Comparison of ENCODE assay signal across 22 cellular contexts in the genomic region with DNA sequence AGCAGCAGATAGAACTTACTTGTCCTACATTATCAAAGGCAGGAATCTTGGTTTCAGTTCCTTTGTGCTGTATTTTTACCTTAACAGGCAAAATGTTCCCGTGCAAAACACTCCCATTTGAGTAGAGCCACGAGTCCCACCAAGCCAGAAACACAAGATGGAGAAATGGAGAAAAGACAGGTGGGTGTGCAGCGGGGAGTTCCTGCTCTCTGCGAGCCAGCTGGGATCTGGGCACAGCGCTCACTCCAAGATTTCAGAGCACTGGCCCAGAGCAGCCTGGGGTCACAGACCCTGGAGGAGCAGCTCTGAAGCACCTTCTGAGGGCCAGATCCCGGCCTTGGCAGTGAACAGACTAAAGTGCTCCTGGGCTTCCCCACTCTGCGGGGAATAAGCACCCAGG. TPM values are rescaled to one million over a fixed set of nuclear protein-coding genes. Genes with fewer than 3 reads are reported as not detected.
DNase-seq lines count a peak whose midpoint lies in the region; ATAC-seq lines count a peak whose summit lies in the region.
"Had no signal": no experiment of that assay in that cellular context is flagged by ENCODE, and none has a peak within 500 bp of the region (broad histone marks: within the 10 kb centered on the region; RNA-seq: fewer than 3 reads in every experiment).

No MANE protein-coding gene starts in this region.

- CTCF ChIA-PET in CD8-positive, alpha-beta memory T cell (lab: Charles Lee), result no interaction called here

- peaks cover 17% of the 10 kb centered on the region for H3K4me1 ChIP-seq in CD4-positive, CD25-positive, alpha-beta regulatory T cell (ENCODE audit: control insufficient read depth, insufficient read depth, low read length, poor library complexity, severe bottlenecking)
- H3K4me1 ChIP-seq in CD8-positive, alpha-beta memory T cell (ENCODE audit: insufficient read depth, low read length), result peaks cover 12% of the 10 kb centered on the region
- H3K4me1 ChIP-seq: parathyroid adenoma had no signal

- peaks cover 0 to 21% (median 3%) of the 10 kb centered on the region in 4 donors for H3K4me1 Mint-ChIP-seq in CD4-positive, CD25-positive, alpha-beta regulatory T cell
- peaks cover 16 to 22% (median 17%) of the 10 kb centered on the region in 3 donors for H3K4me1 Mint-ChIP-seq in CD8-positive, alpha-beta memory T cell
- H3K4me1 Mint-ChIP-seq in activated naive CD8-positive, alpha-beta T cell treated with anti-CD3 and anti-CD28 coated beads, Interleukin-2, amount 10 ng/mL, durations not matched to agents 7 days and 5 days, result peaks cover 5% of the 10 kb centered on the region
- peaks cover 10 to 26% (median 14%) of the 10 kb centered on the region in 4 donors for H3K4me1 Mint-ChIP-seq in naive thymus-derived CD8-positive, alpha-beta T cell

- no peaks in the 10 kb centered on the region for H3K9me3 ChIP-seq in CD4-positive, CD25-positive, alpha-beta regulatory T cell (ENCODE audit: control insufficient read depth in 2 of 2, low read length in 2 of 2)
- no peaks in the 10 kb centered on the region for H3K9me3 ChIP-seq in CD8-positive, alpha-beta memory T cell (ENCODE audit: low read length)
- H3K9me3 ChIP-seq: esophagus squamous epithelium, stomach had no signal

- H3K36me3 Mint-ChIP-seq in CD4-positive, CD25-positive, alpha-beta regulatory T cell, result peaks cover 22% of the 10 kb centered on the region
- H3K36me3 Mint-ChIP-seq in CD8-positive, alpha-beta memory T cell, result peaks cover 0 to 67% (median 9%) of the 10 kb centered on the region in 3 donors
- peaks cover 10% of the 10 kb centered on the region for H3K36me3 Mint-ChIP-seq in activated naive CD8-positive, alpha-beta T cell treated with anti-CD3 and anti-CD28 coated beads, Interleukin-2, amount 10 ng/mL, durations not matched to agents 7 days and 5 days
- H3K36me3 Mint-ChIP-seq in naive thymus-derived CD8-positive, alpha-beta T cell, result peaks cover 0 to 52% (median 2%) of the 10 kb centered on the region in 3 donors

- peak overlapping the region; percentile 44 to 75 (median 64) for H3K4me3 Mint-ChIP-seq in CD4-positive, CD25-positive, alpha-beta regulatory T cell
- H3K4me3 Mint-ChIP-seq in CD8-positive, alpha-beta memory T cell, result peak overlapping the region; percentile 34 to 85 (median 44)
- peak overlapping the region; percentile 16 for H3K4me3 Mint-ChIP-seq in activated naive CD8-positive, alpha-beta T cell treated with anti-CD3 and anti-CD28 coated beads, Interleukin-2, amount 10 ng/mL, durations not matched to agents 7 days and 5 days
- H3K4me3 Mint-ChIP-seq in naive thymus-derived CD8-positive, alpha-beta T cell, result peak overlapping the region; percentile 7 to 77 (median 46)

- ATAC-seq in CD4-positive, CD25-positive, alpha-beta regulatory T cell (ENCODE audit: low read depth in 2 of 2), result no peak
- no peak for ATAC-seq in activated naive CD8-positive, alpha-beta T cell treated with anti-CD3 and anti-CD28 coated beads, Interleukin-2, amount 10 ng/mL, durations not matched to agents 7 days and 5 days (ENCODE audit: low read depth)
- ATAC-seq in naive thymus-derived CD8-positive, alpha-beta T cell, result no peak
- ATAC-seq in HG03095 (IDR thresholded peaks at IDR 0.05; ENCODE audit: unreplicated experiment), result no peak
- ATAC-seq: activated T-cell treated with anti-CD3 and anti-CD28 coated beads, Interleukin-2, amount 50 U/mL, for 72 hours; left colon had no signal

- DNase-seq in CD4-positive, CD25-positive, alpha-beta regulatory T cell, result no peak
- no peak for DNase-seq in CD8-positive, alpha-beta memory T cell
- no peak for DNase-seq in activated naive CD8-positive, alpha-beta T cell treated with anti-CD3 and anti-CD28 coated beads, Interleukin-2, amount 10 ng/mL, durations not matched to agents 7 days and 5 days
- no peak for DNase-seq in naive thymus-derived CD8-positive, alpha-beta T cell
- DNase-seq in AG20443 (ENCODE audit: low spot score), result no peak
- no peak for DNase-seq in NCI-H526 treated with DMSO at 0.1 percent for 48 hours (lab: John Stamatoyannopoulos, UW)
- DNase-seq: activated T-cell treated with anti-CD3 and anti-CD28 coated beads, Interleukin-2, amount 50 U/mL, for 72 hours; amniotic stem cell; esophagus squamous epithelium; H7; Karpas-422; left colon; NCI-H1048; NCI-H1930; NCI-H446; NK-92 treated with Interleukin-12 subunit alpha and Interleukin-12 subunit beta, amount 100 ng/mL, for 24 hours; stimulated activated CD4-positive, alpha-beta T cell treated with anti-CD3 and anti-CD28 coated beads, Interleukin-2, amount 100 ng/mL, for 24 hours; stomach; trophoblast cell had no signal

- H3K27me3 ChIP-seq in CD4-positive, CD25-positive, alpha-beta regulatory T cell (ENCODE audit: control insufficient read depth, insufficient read depth, low read length), result no peaks in the 10 kb centered on the region
- H3K27me3 ChIP-seq in CD8-positive, alpha-beta memory T cell (ENCODE audit: insufficient read depth, low read length, poor library complexity, severe bottlenecking), result no peaks in the 10 kb centered on the region
- H3K27me3 ChIP-seq: esophagus squamous epithelium, stomach had no signal

- POLR2A ChIA-PET in CD8-positive, alpha-beta memory T cell (lab: Charles Lee), result no interaction called here
- POLR2A ChIA-PET in activated naive CD8-positive, alpha-beta T cell treated with anti-CD3 and anti-CD28 coated beads, Interleukin-2, amount 10 ng/mL, durations not matched to agents 7 days and 5 days (lab: Charles Lee), result no interaction called here
- POLR2A ChIA-PET in naive thymus-derived CD8-positive, alpha-beta T cell (lab: Charles Lee), result no interaction called here

- no peak overlapping the region for H3K27ac ChIP-seq in CD4-positive, CD25-positive, alpha-beta regulatory T cell (ENCODE audit: insufficient read depth, low read length, poor library complexity, severe bottlenecking)
- no peak overlapping the region for H3K27ac ChIP-seq in CD8-positive, alpha-beta memory T cell (ENCODE audit: low read depth, low read length)
- H3K27ac ChIP-seq: esophagus squamous epithelium, parathyroid adenoma, stomach had no signal

- H3K9me3 Mint-ChIP-seq in CD4-positive, CD25-positive, alpha-beta regulatory T cell, result no peaks in the 10 kb centered on the region
- peaks cover 0 to 2% (median 0%) of the 10 kb centered on the region in 5 donors for H3K9me3 Mint-ChIP-seq in CD8-positive, alpha-beta memory T cell
- no peaks in the 10 kb centered on the region for H3K9me3 Mint-ChIP-seq in activated naive CD8-positive, alpha-beta T cell treated with anti-CD3 and anti-CD28 coated beads, Interleukin-2, amount 10 ng/mL, durations not matched to agents 7 days and 5 days
- H3K9me3 Mint-ChIP-seq in naive thymus-derived CD8-positive, alpha-beta T cell, result no peaks in the 10 kb centered on the region
- H3K9me3 Mint-ChIP-seq: activated T-cell treated with anti-CD3 and anti-CD28 coated beads, Interleukin-2, amount 50 U/mL, for 72 hours had no signal

- no peaks in the 10 kb centered on the region for H3K27me3 Mint-ChIP-seq in CD4-positive, CD25-positive, alpha-beta regulatory T cell
- H3K27me3 Mint-ChIP-seq in CD8-positive, alpha-beta memory T cell, result no peaks in the 10 kb centered on the region
- no peaks in the 10 kb centered on the region for H3K27me3 Mint-ChIP-seq in activated naive CD8-positive, alpha-beta T cell treated with anti-CD3 and anti-CD28 coated beads, Interleukin-2, amount 10 ng/mL, durations not matched to agents 7 days and 5 days
- no peaks in the 10 kb centered on the region for H3K27me3 Mint-ChIP-seq in naive thymus-derived CD8-positive, alpha-beta T cell

- H3K36me3 ChIP-seq in CD4-positive, CD25-positive, alpha-beta regulatory T cell (ENCODE audit: control insufficient read depth, insufficient read depth, low read length), result peaks cover 52% of the 10 kb centered on the region
- peaks cover 10% of the 10 kb centered on the region for H3K36me3 ChIP-seq in CD8-positive, alpha-beta memory T cell (ENCODE audit: insufficient read depth, low read length)

- peak overlapping the region in 1 of 3 donors; percentile 38 for H3K27ac Mint-ChIP-seq in CD4-positive, CD25-positive, alpha-beta regulatory T cell
- H3K27ac Mint-ChIP-seq in CD8-positive, alpha-beta memory T cell, result peak overlapping the region in 1 of 8 donors; percentile 50
- H3K27ac Mint-ChIP-seq in activated naive CD8-positive, alpha-beta T cell treated with anti-CD3 and anti-CD28 coated beads, Interleukin-2, amount 10 ng/mL, durations not matched to agents 7 days and 5 days, result peak overlapping the region; percentile 60
- peak overlapping the region in 3 of 10 donors; percentile 62 to 77 (median 67) for H3K27ac Mint-ChIP-seq in naive thymus-derived CD8-positive, alpha-beta T cell
- H3K27ac Mint-ChIP-seq: activated T-cell treated with anti-CD3 and anti-CD28 coated beads, Interleukin-2, amount 50 U/mL, for 72 hours had no signal

- no peak overlapping the region for H3K4me3 ChIP-seq in CD4-positive, CD25-positive, alpha-beta regulatory T cell (ENCODE audit: low read depth, low read length)
- H3K4me3 ChIP-seq in CD8-positive, alpha-beta memory T cell (ENCODE audit: low read length), result no peak overlapping the region
- H3K4me3 ChIP-seq: esophagus squamous epithelium, stomach had no signal

RNA-seq across cellular contexts. Expression of gene UCK1, which starts 2.9 kb away (rescaled TPM):
- 20.9 TPM for total RNA-seq in CD4-positive, CD25-positive, alpha-beta regulatory T cell
- polyA plus RNA-seq in CD4-positive, CD25-positive, alpha-beta regulatory T cell, result 10 to 100 TPM; 24.9 to 28.8 (median 27.2) TPM
- 10 to 100 TPM; 22.2 to 23.1 TPM for total RNA-seq in CD8-positive, alpha-beta memory T cell
- polyA plus RNA-seq in CD8-positive, alpha-beta memory T cell, result 34.4 TPM
- 10 to 100 TPM; 30.6 to 38.8 TPM for total RNA-seq in activated naive CD8-positive, alpha-beta T cell treated with anti-CD3 and anti-CD28 coated beads, Interleukin-2, amount 10 ng/mL, durations not matched to agents 7 days and 5 days
- total RNA-seq in naive thymus-derived CD8-positive, alpha-beta T cell, result 10 to 100 TPM; 24.0 to 29.9 TPM
- polyA plus RNA-seq in naive thymus-derived CD8-positive, alpha-beta T cell, result 10 to 100 TPM; 21.8 to 25.6 (median 23.0) TPM

RNA-seq across cellular contexts. Expression of gene PRRT1B, which starts 17.1 kb away (rescaled TPM):
- total RNA-seq in CD4-positive, CD25-positive, alpha-beta regulatory T cell, result not detected
- polyA plus RNA-seq in CD4-positive, CD25-positive, alpha-beta regulatory T cell, result not detected
- not detected for total RNA-seq in CD8-positive, alpha-beta memory T cell
- polyA plus RNA-seq in CD8-positive, alpha-beta memory T cell, result not detected
- not detected for total RNA-seq in activated naive CD8-positive, alpha-beta T cell treated with anti-CD3 and anti-CD28 coated beads, Interleukin-2, amount 10 ng/mL, durations not matched to agents 7 days and 5 days
- not detected for total RNA-seq in naive thymus-derived CD8-positive, alpha-beta T cell
- polyA plus RNA-seq in naive thymus-derived CD8-positive, alpha-beta T cell, result not detected
- total RNA-seq: activated T-cell treated with anti-CD3 and anti-CD28 coated beads, Interleukin-2, amount 50 U/mL, for 72 hours; esophagus squamous epithelium; HT1080 had no signal

RNA-seq across cellular contexts. Expression of gene POMT1, which starts 25.5 kb away (rescaled TPM):
- total RNA-seq in CD4-positive, CD25-positive, alpha-beta regulatory T cell, result 52.3 TPM
- polyA plus RNA-seq in CD4-positive, CD25-positive, alpha-beta regulatory T cell, result 10 to 100 TPM; 13.2 to 16.1 (median 14.4) TPM
- total RNA-seq in CD8-positive, alpha-beta memory T cell, result 10 to 100 TPM; 31.6 to 35.3 TPM
- 18.4 TPM for polyA plus RNA-seq in CD8-positive, alpha-beta memory T cell
- total RNA-seq in activated naive CD8-positive, alpha-beta T cell treated with anti-CD3 and anti-CD28 coated beads, Interleukin-2, amount 10 ng/mL, durations not matched to agents 7 days and 5 days, result 10 to 100 TPM; 44.0 to 51.4 TPM
- total RNA-seq in naive thymus-derived CD8-positive, alpha-beta T cell, result 10 to 100 TPM; 48.2 to 48.9 TPM
- polyA plus RNA-seq in naive thymus-derived CD8-positive, alpha-beta T cell, result 10 to 100 TPM in 2 of 3 donors, 1 to 10 TPM in 1; 7.4 to 11.1 (median 10.5) TPM
